In genomic region chr3:139937674-139938279, GRCh38 we compare ENCODE assay signal across 8 cellular contexts. TPM values are rescaled to one million over a fixed set of nuclear protein-coding genes. Genes with fewer than 3 reads are reported as not detected.
DNase-seq lines count a peak whose midpoint lies in the region; ATAC-seq and TF ChIP-seq lines count a peak whose summit lies in the region.

No MANE protein-coding gene starts in this region.

- RAD21 ChIA-PET in HCT116 (lab: Charles Lee; ENCODE audit: low non-redundant PET in 1 of 2, low total read pairs in 2 of 2, uncharacterized antibody in 2 of 2, unreplicated experiment in 2 of 2) = interaction anchor here (0.6 to 1.0 kb wide), 4 partner anchors 279 to 926 kb away, joined by 3 read pairs; no protein-coding TSS in a partner anchor

- no peaks in the 10 kb centered on the region for H3K9me3 Mint-ChIP-seq in Caco-2 (ENCODE audit: unreplicated experiment)

- H3K27ac ChIP-seq in HCT116 (ENCODE audit: low read depth, low read length) = no peak overlapping the region
- H3K27ac ChIP-seq in lower lobe of right lung = no peak overlapping the region

- no peak overlapping the region for H3K4me3 Mint-ChIP-seq in Caco-2 (ENCODE audit: unreplicated experiment)

- TF ChIP-seq CTCF in Caco-2 (IDR thresholded peaks at IDR 0.05; ENCODE audit: insufficient read depth in 1 of 2, low read depth in 1 of 2, low read length in 1 of 2, severe bottlenecking in 1 of 2, unreplicated experiment in 1 of 2) (peak; percentile 74 to 82), HCT116 (IDR thresholded peaks at IDR 0.05 in 2 of 3, conservative IDR thresholded peaks at IDR 0.05 in 1 of 3; ENCODE audit: borderline replicate concordance in 1 of 3, insufficient read depth in 1 of 3, low read depth in 2 of 3, low read length in 2 of 3) (peak; percentile 59 to 77 (median 76)), choroid plexus epithelial cell (conservative IDR thresholded peaks at IDR 0.05; ENCODE audit: low read depth, low read length) (peak; percentile 92), lower lobe of right lung (IDR thresholded peaks at IDR 0.05) (peak; percentile 60)

- H3K27me3 Mint-ChIP-seq in Caco-2 (ENCODE audit: insufficient read depth, unreplicated experiment) = peaks cover 9% of the 10 kb centered on the region

- H4K20me1 ChIP-seq in HCT116 (ENCODE audit: insufficient read depth) = no peaks in the 10 kb centered on the region; the same call in 1 of the 2 replicates

- H3K4me2 ChIP-seq in HCT116 (ENCODE audit: low read length) = no peak overlapping the region

- CTCF ChIA-PET in Caco-2 (lab: Charles Lee) = interaction anchor here (0.6 to 1.0 kb wide), 4 partner anchors 26 to 584 kb away, joined by 3 to 5 read pairs (median 4); no protein-coding TSS in a partner anchor
- CTCF ChIA-PET in HCT116 (lab: Charles Lee) = interaction anchor here (0.7 to 1.2 kb wide), 13 partner anchors 8 to 584 kb away, joined by 3 to 5 read pairs (median 3); no protein-coding TSS in a partner anchor

- no peaks in the 10 kb centered on the region for H3K79me2 ChIP-seq in HCT116 (ENCODE audit: insufficient read depth, low read length)

- BruUV-seq in Caco-2 (replicated peaks; lab: Mats Ljungman, UMichigan) = no TSS peak
- BruUV-seq in HCT116 (replicated peaks; lab: Mats Ljungman, UMichigan) = no TSS peak

- peaks cover 14% of the 10 kb centered on the region for H3K4me1 Mint-ChIP-seq in Caco-2 (ENCODE audit: low read depth, unreplicated experiment)

- H3K27me3 ChIP-seq in Caco-2 (replicated peaks; ENCODE audit: control insufficient read depth, insufficient read depth, low read length) (no peaks in the 10 kb centered on the region), HCT116 (ENCODE audit: insufficient read depth, low read length) (peaks cover 36% of the 10 kb centered on the region; the same call in 1 of the 2 replicates), lower lobe of right lung (ENCODE audit: low read depth) (peaks cover 49% of the 10 kb centered on the region)

- H3K36me3 ChIP-seq in Caco-2 (ENCODE audit: control insufficient read depth, insufficient read depth, low read length) (no peaks in the 10 kb centered on the region), HCT116 (ENCODE audit: control insufficient read depth in 1 of 2, insufficient read depth in 2 of 2, low read length in 2 of 2) (no peaks in the 10 kb centered on the region), lower lobe of right lung (no peaks in the 10 kb centered on the region)

- H3K9ac ChIP-seq in HCT116 (ENCODE audit: low read length) = no peak overlapping the region

- TF ChIP-seq POLR2A in HCT116 (IDR thresholded peaks at IDR 0.05; ENCODE audit: borderline replicate concordance, extremely low read depth, insufficient read depth, insufficient read length) = no peak

- TF ChIP-seq RAD21 in HCT116 (IDR thresholded peaks at IDR 0.05; ENCODE audit: low read depth) = peak; percentile 72

- peaks cover 6% of the 10 kb centered on the region for H3K36me3 Mint-ChIP-seq in Caco-2 (ENCODE audit: insufficient read depth, unreplicated experiment)

- DNase-seq in Caco-2 = peak; percentile 42 to 64
- peak; percentile 19 for DNase-seq in HCT116 (ENCODE audit: low read depth, low spot score)
- peak; percentile 26 for DNase-seq in NCI-H774 (lab: John Stamatoyannopoulos, UW)
- peak; percentile 76 for DNase-seq in choroid plexus epithelial cell (ENCODE audit: low read depth)
- no peak for DNase-seq in lower lobe of right lung
- no peak for DNase-seq in DMS153 (lab: John Stamatoyannopoulos, UW)

- intact Hi-C loops in Caco-2 (cut with micrococcal nuclease; ENCODE audit: unreplicated experiment) (loop anchor here (2.0 to 10.0 kb wide), 4 partner anchors 117 to 925 kb away; no protein-coding TSS in a partner anchor), HCT116 (cut with micrococcal nuclease) (loop anchor here (1.0 to 10.0 kb wide), 6 partner anchors 115 to 926 kb away; no protein-coding TSS in a partner anchor), lower lobe of right lung (cut with DNase I) (no loop called here)

- H3K4me3 ChIP-seq in Caco-2 (ENCODE audit: low read depth, low read length) (no peak overlapping the region), HCT116 (replicated peaks in 1 of 2; ENCODE audit: low read depth in 1 of 2, low read length in 2 of 2) (no peak overlapping the region), choroid plexus epithelial cell (ENCODE audit: low read depth, low read length) (no peak overlapping the region), lower lobe of right lung (no peak overlapping the region)

- ATAC-seq in HCT116 = peak; percentile 54
- ATAC-seq in lower lobe of right lung = no peak
- ATAC-seq in HG02642 (IDR thresholded peaks at IDR 0.05; ENCODE audit: poor library complexity, unreplicated experiment) = no peak
- no peak for ATAC-seq in HG02623 (IDR thresholded peaks at IDR 0.05; ENCODE audit: unreplicated experiment)

- no peaks in the 10 kb centered on the region for H3K9me2 ChIP-seq in HCT116 (ENCODE audit: insufficient read depth)

- POLR2A ChIA-PET in Caco-2 (lab: Charles Lee) = no interaction called here
- POLR2A ChIA-PET in HCT116 (lab: Charles Lee) = no interaction called here

- H2AFZ ChIP-seq in HCT116 (ENCODE audit: low read depth, low read length, poor library complexity, severe bottlenecking) = no peak overlapping the region

- H3K4me1 ChIP-seq in Caco-2 = no peaks in the 10 kb centered on the region
- H3K4me1 ChIP-seq in HCT116 (ENCODE audit: control insufficient read depth in 1 of 2, insufficient read depth in 2 of 2, low read length in 2 of 2) = no peaks in the 10 kb centered on the region
- H3K4me1 ChIP-seq in lower lobe of right lung = peaks cover 13% of the 10 kb centered on the region

- no peaks in the 10 kb centered on the region for H3K9me3 ChIP-seq in Caco-2
- no peaks in the 10 kb centered on the region for H3K9me3 ChIP-seq in HCT116 (ENCODE audit: control insufficient read depth in 1 of 2, insufficient read depth in 1 of 2, low read depth in 1 of 2, low read length in 2 of 2)
- H3K9me3 ChIP-seq in lower lobe of right lung = no peaks in the 10 kb centered on the region

- no peak overlapping the region for H3K27ac Mint-ChIP-seq in Caco-2 (ENCODE audit: unreplicated experiment)

TF ChIP-seq in HCT116, 20 proteins besides CTCF, POLR2A, EP300 and RAD21:
- no peak for TF ChIP-seq ZNF274 (IDR thresholded peaks at IDR 0.05; ENCODE audit: low read depth, low read length)

RNA-seq across cellular contexts. Expression of gene CLSTN2, which starts 2.8 kb away (rescaled TPM):
- total RNA-seq in Caco-2 (2022) (20.1 and 26.1 TPM in 2 replicates), HCT116 (2021; ENCODE audit: unreplicated experiment) (0.02 TPM), lower lobe of right lung (4.5 TPM)
- not detected in 2 replicates for polyA plus RNA-seq in HCT116 (2012)

Comparison
In these comparisons a context has a peak if more than half of its experiments do, and no peak if none do; other contexts are left out.
1. DNase-seq: peak in Caco-2 (2 of 2), HCT116 (single experiment), NCI-H774 (single experiment) and choroid plexus epithelial cell (single experiment); none in lower lobe of right lung (single experiment) and DMS153 (single experiment).
2. Peak in every context shown above with its lines, with median percentiles within 50 percentile points of each other: CTCF ChIP-seq.